12 cellular contexts compared by ENCODE assay signal in the genomic region with DNA sequence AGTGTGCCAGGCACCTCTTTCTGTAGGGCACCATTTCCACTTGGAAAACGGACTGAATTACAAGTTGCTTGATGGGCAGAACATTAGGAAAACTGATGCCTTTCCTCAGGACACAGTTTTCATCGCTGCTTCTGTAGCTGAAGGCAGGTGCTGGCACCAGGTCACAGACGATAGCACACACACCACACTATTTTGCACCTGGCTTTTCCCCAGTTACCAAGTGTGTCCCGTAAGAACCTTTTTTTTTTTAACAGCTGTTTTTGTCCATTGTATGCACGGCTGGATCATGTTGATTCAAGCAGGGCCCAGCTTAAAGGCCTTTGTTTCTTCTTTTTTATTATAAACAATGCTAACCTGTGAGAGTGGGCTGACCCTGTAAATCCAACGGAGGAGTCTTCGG. TPM values are rescaled to one million over a fixed set of nuclear protein-coding genes. Genes with fewer than 3 reads are reported as not detected.
DNase-seq lines count a peak whose midpoint lies in the region; ATAC-seq and TF ChIP-seq lines count a peak whose summit lies in the region.
"Had no signal": no experiment of that assay in that cellular context is flagged by ENCODE, and none has a peak within 500 bp of the region (broad histone marks: within the 10 kb centered on the region; RNA-seq: fewer than 3 reads in every experiment).

No MANE protein-coding gene starts in this region.

- no peak for TF ChIP-seq CTCF in cardiac muscle cell (IDR thresholded peaks at IDR 0.05; ENCODE audit: low read depth, low read length)
- TF ChIP-seq CTCF in VCaP (conservative IDR thresholded peaks at IDR 0.05), result no peak
- TF ChIP-seq CTCF in mesothelial cell of epicardium (IDR thresholded peaks at IDR 0.05; ENCODE audit: unreplicated experiment), result no peak
- no peak for TF ChIP-seq CTCF in uterus (IDR thresholded peaks at IDR 0.05)

- no peak for TF ChIP-seq POLR2A in uterus (IDR thresholded peaks at IDR 0.05)

- H3K4me1 Mint-ChIP-seq in mesothelial cell of epicardium, result peaks cover 24% of the 10 kb centered on the region

- peak overlapping the region; percentile 95 for H3K27ac Mint-ChIP-seq in mesothelial cell of epicardium

- intact Hi-C loops in Right ventricle myocardium superior (cut with DNase I) (loop anchor here (2.0 kb wide), 1 partner anchor 88 kb away; no protein-coding TSS in a partner anchor), uterus (cut with DNase I; ENCODE audit: low total_unique reads) (loop anchor here (10.0 kb wide), 1 partner anchor 90 kb away; no protein-coding TSS in a partner anchor)

- H3K27me3 ChIP-seq in cardiac muscle cell (no peaks in the 10 kb centered on the region), uterus (no peaks in the 10 kb centered on the region)

- H3K36me3 ChIP-seq in cardiac muscle cell (peaks cover 10% of the 10 kb centered on the region), uterus (no peaks in the 10 kb centered on the region)

- peaks cover 19% of the 10 kb centered on the region for H3K4me1 ChIP-seq in cardiac muscle cell (ENCODE audit: low read depth)
- H3K4me1 ChIP-seq in uterus, result peaks cover 10 to 20% of the 10 kb centered on the region in 2 donors

- peaks cover 21% of the 10 kb centered on the region for H3K36me3 Mint-ChIP-seq in mesothelial cell of epicardium

- H3K4me3 ChIP-seq in cardiac muscle cell, result no peak overlapping the region
- H3K4me3 ChIP-seq in uterus, result no peak overlapping the region

- DNase-seq in cardiac muscle cell (ENCODE audit: low read depth in 1 of 2, low spot score in 1 of 2), result no peak
- DNase-seq in Right ventricle myocardium superior, result no peak
- no peak for DNase-seq in mesothelial cell of epicardium (ENCODE audit: low spot score in 2 of 2, unreplicated experiment in 2 of 2)
- DNase-seq in uterus, result no peak
- no peak for DNase-seq in effector CD8-positive, alpha-beta T cell (lab: John Stamatoyannopoulos, UW)
- no peak for DNase-seq in SW 1271 (lab: John Stamatoyannopoulos, UW)
- no peak for DNase-seq in middle frontal gyrus (ENCODE audit: extremely low spot score, low spot score)
- DNase-seq: midbrain; NCI-H446 treated with DMSO at 0.1 percent for 48 hours; stimulated activated CD4-positive, alpha-beta T cell treated with anti-CD3 and anti-CD28 coated beads, Interleukin-1b, Interleukin-23, amount 100 ng/mL, for 48 hours had no signal

- H3K27me3 Mint-ChIP-seq in mesothelial cell of epicardium (ENCODE audit: low read depth), result no peaks in the 10 kb centered on the region

- no peaks in the 10 kb centered on the region for H3K9me3 Mint-ChIP-seq in mesothelial cell of epicardium

- peak overlapping the region; percentile 85 for H3K27ac ChIP-seq in cardiac muscle cell
- peak overlapping the region; percentile 74 for H3K27ac ChIP-seq in VCaP
- H3K27ac ChIP-seq in uterus, result peak overlapping the region; percentile 77 to 88

- H3K4me3 Mint-ChIP-seq in mesothelial cell of epicardium, result no peak overlapping the region

- H3K9me3 ChIP-seq in cardiac muscle cell (ENCODE audit: low read depth) (no peaks in the 10 kb centered on the region), uterus (no peaks in the 10 kb centered on the region)

- no peak for ATAC-seq in Right ventricle myocardium superior (ENCODE audit: poor library complexity)
- ATAC-seq: GM12878 had no signal

RNA-seq across cellular contexts. Expression of a gene that starts 1.3 kb away (rescaled TPM):
- total RNA-seq in cardiac muscle cell (45.3 and 55.0 TPM in 2 replicates), Right ventricle myocardium superior (20.6 TPM), mesothelial cell of epicardium (67.9 to 77.6 TPM (median 72.2 TPM) in 3 replicates), uterus (10 to 100 TPM in 3 of 4 donors, 1 to 10 TPM in 1; 6.1 to 39.4 (median 26.7) TPM)
- 75.4 and 82.6 TPM in 2 replicates for polyA plus RNA-seq in cardiac muscle cell

RNA-seq across cellular contexts. Expression of a gene that starts 42.8 kb away (rescaled TPM):
- total RNA-seq in cardiac muscle cell (172 and 188 TPM in 2 replicates), Right ventricle myocardium superior (177 TPM), mesothelial cell of epicardium (199 to 201 TPM (median 200 TPM) in 3 replicates), uterus (100 to 1,000 TPM; 139 to 624 (median 446) TPM)
- 152 and 172 TPM in 2 replicates for polyA plus RNA-seq in cardiac muscle cell
